17 cellular contexts compared by ENCODE assay signal in the genomic region with DNA sequence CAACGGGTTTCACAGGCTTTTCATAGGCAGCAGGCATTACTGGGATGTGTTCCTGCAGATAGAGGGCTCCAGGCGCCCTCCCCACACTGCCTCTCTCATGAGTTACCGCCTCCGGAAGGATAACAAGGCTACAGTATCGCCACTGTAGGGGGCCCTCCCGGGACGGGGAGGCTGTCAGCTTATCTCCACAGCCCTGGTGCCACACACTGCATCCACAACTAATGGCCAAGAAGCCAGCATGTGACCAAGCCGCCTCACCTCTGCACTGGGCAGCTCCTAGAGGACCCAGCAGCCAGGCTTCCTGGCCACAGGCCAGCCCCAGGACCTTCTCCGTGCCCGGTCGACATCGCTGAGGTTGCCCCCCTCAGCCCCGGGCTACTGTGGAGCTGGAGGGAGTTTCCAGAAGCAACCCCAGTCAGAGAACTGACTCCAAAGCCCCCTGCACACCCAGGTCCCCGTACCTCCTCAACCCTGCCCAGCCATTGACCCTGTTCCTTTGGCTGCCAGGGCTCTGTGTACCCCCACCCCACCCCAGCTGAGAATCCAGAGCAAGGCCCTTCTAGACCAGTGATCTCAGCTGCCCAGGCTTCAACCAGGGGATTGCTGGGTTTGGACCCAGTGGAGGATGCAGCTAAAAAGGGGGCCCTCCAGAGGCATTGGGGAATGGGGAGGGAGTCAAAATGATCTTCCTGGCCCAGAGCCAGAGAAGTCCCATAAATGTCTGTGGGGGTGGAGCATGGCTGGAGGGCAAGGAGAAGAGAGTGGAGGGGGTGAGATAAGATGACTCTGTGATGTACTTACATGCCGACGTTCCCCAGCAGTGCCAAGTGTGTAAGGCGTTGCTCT. TPM values are rescaled to one million over a fixed set of nuclear protein-coding genes. Genes with fewer than 3 reads are reported as not detected.
DNase-seq lines count a peak whose midpoint lies in the region; ATAC-seq, FAIRE-seq and TF ChIP-seq lines count a peak whose summit lies in the region.
"Had no signal": no experiment of that assay in that cellular context is flagged by ENCODE, and none has a peak within 500 bp of the region (broad histone marks: within the 10 kb centered on the region; RNA-seq: fewer than 3 reads in every experiment).

No MANE protein-coding gene starts in this region.

- FAIRE-seq in astrocyte (lab: Jason Lieb, UNC): no peak

- no peaks in the 10 kb centered on the region for H3K9me2 ChIP-seq in hepatocyte (replicated peaks; ENCODE audit: insufficient read depth)

- CTCF ChIA-PET in Caco-2 (lab: Charles Lee): interaction anchor here (0.6 kb wide), 1 partner anchor 67 kb away, joined by 6 read pairs; no protein-coding TSS in a partner anchor

- no peaks in the 10 kb centered on the region for H4K20me1 ChIP-seq in astrocyte (ENCODE audit: insufficient read depth, low read length)
- no peaks in the 10 kb centered on the region for H4K20me1 ChIP-seq in hepatocyte (ENCODE audit: insufficient read depth, poor library complexity, severe bottlenecking)

- H3K4me3 Mint-ChIP-seq in stimulated activated naive CD8-positive, alpha-beta T cell treated with anti-CD3 and anti-CD28 coated beads, Interleukin-15, amount 100 ng/mL, for 72 hours: no peak overlapping the region
- H3K4me3 Mint-ChIP-seq in astrocyte (ENCODE audit: unreplicated experiment) (no peak overlapping the region), Caco-2 (ENCODE audit: unreplicated experiment) (no peak overlapping the region)
- H3K4me3 Mint-ChIP-seq: activated T-helper 17 cell treated with anti-CD3 and anti-CD28 coated beads, Interleukin-2, amount 50 U/mL, for 72 hours; immature natural killer cell; nephron progenitor cell had no signal

- TF ChIP-seq CTCF in astrocyte (IDR thresholded peaks at IDR 0.05; ENCODE audit: insufficient read depth, low read depth, low read length) (no peak), hepatocyte (IDR thresholded peaks at IDR 0.05; ENCODE audit: poor library complexity) (peak; percentile 16), Caco-2 (IDR thresholded peaks at IDR 0.05; ENCODE audit: insufficient read depth in 1 of 2, low read depth in 1 of 2, low read length in 1 of 2, severe bottlenecking in 1 of 2, unreplicated experiment in 1 of 2) (no peak)

- H3K79me2 ChIP-seq in astrocyte (ENCODE audit: insufficient read depth, low read length) (no peaks in the 10 kb centered on the region), hepatocyte (no peaks in the 10 kb centered on the region)

- H2AFZ ChIP-seq in astrocyte (ENCODE audit: low read depth, low read length) (peak overlapping the region; percentile 45), hepatocyte (peak overlapping the region; percentile 15)

- H3K4me3 ChIP-seq in astrocyte (ENCODE audit: insufficient read depth, low read depth, low read length) (no peak overlapping the region), hepatocyte (no peak overlapping the region), Caco-2 (ENCODE audit: low read depth, low read length) (no peak overlapping the region)
- H3K4me3 ChIP-seq: esophagus muscularis mucosa, SJSA1 had no signal

- ATAC-seq in stimulated activated naive CD8-positive, alpha-beta T cell treated with anti-CD3 and anti-CD28 coated beads, Interleukin-15, amount 100 ng/mL, for 72 hours: peak; percentile 22
- no peak for ATAC-seq in stimulated activated naive CD8-positive, alpha-beta T cell treated with anti-CD3 and anti-CD28 coated beads, Interleukin-15, Interleukin-2, amounts not matched to agents 100 U/mL and 50 U/mL, for 24 hours
- ATAC-seq in HG03095 (IDR thresholded peaks at IDR 0.05; ENCODE audit: unreplicated experiment) (no peak), GM18867 (IDR thresholded peaks at IDR 0.05; ENCODE audit: unreplicated experiment) (no peak)
- ATAC-seq: activated T-helper 17 cell treated with anti-CD3 and anti-CD28 coated beads, Interleukin-2, amount 50 U/mL, for 72 hours had no signal

- no peak for DNase-seq in stimulated activated naive CD8-positive, alpha-beta T cell treated with anti-CD3 and anti-CD28 coated beads, Interleukin-15, amount 100 ng/mL, for 72 hours
- no peak for DNase-seq in stimulated activated naive CD8-positive, alpha-beta T cell treated with anti-CD3 and anti-CD28 coated beads, Interleukin-15, Interleukin-2, amounts not matched to agents 100 U/mL and 50 U/mL, for 24 hours
- no peak for DNase-seq in astrocyte (ENCODE audit: low read depth)
- no peak for DNase-seq in hepatocyte (ENCODE audit: low spot score)
- DNase-seq in cerebellum (ENCODE audit: low spot score): no peak
- no peak for DNase-seq in Caco-2
- DNase-seq: activated CD4-positive, alpha-beta T cell treated with anti-CD3 and anti-CD28 coated beads for 4 hours; DMS79; immature natural killer cell; Kasumi-1; nephron progenitor cell had no signal

- intact Hi-C loops in Caco-2 (cut with micrococcal nuclease; ENCODE audit: unreplicated experiment): no loop called here

- no peaks in the 10 kb centered on the region for H3K9me3 Mint-ChIP-seq in stimulated activated naive CD8-positive, alpha-beta T cell treated with anti-CD3 and anti-CD28 coated beads, Interleukin-15, amount 100 ng/mL, for 72 hours
- H3K9me3 Mint-ChIP-seq in astrocyte (ENCODE audit: unreplicated experiment): peaks cover 3% of the 10 kb centered on the region
- no peaks in the 10 kb centered on the region for H3K9me3 Mint-ChIP-seq in Caco-2 (ENCODE audit: unreplicated experiment)
- H3K9me3 Mint-ChIP-seq: activated T-helper 17 cell treated with anti-CD3 and anti-CD28 coated beads, Interleukin-2, amount 50 U/mL, for 72 hours; immature natural killer cell; nephron progenitor cell had no signal

- H3K36me3 ChIP-seq in astrocyte (ENCODE audit: insufficient read depth, low read length): no peaks in the 10 kb centered on the region
- no peaks in the 10 kb centered on the region for H3K36me3 ChIP-seq in hepatocyte (replicated peaks; ENCODE audit: insufficient read depth, low read depth)
- no peaks in the 10 kb centered on the region for H3K36me3 ChIP-seq in Caco-2 (ENCODE audit: control insufficient read depth, insufficient read depth, low read length)
- H3K36me3 ChIP-seq: esophagus muscularis mucosa, SJSA1 had no signal

- H3K9me3 ChIP-seq in astrocyte (ENCODE audit: insufficient read depth, low read depth, low read length): no peaks in the 10 kb centered on the region
- no peaks in the 10 kb centered on the region for H3K9me3 ChIP-seq in hepatocyte (ENCODE audit: low read depth)
- H3K9me3 ChIP-seq in Caco-2: no peaks in the 10 kb centered on the region
- H3K9me3 ChIP-seq: esophagus muscularis mucosa, SJSA1 had no signal

- H3K9ac ChIP-seq in astrocyte (ENCODE audit: low read length): no peak overlapping the region

- WGBS in hepatocyte (ENCODE audit: low lambda C conversion rate, missing lambda C conversion rate): 48% methylated on average over 17 of the region's 17 CpGs

- POLR2A ChIA-PET in Caco-2 (lab: Charles Lee): no interaction called here

- peaks cover 24% of the 10 kb centered on the region for H3K4me1 ChIP-seq in astrocyte (ENCODE audit: insufficient read depth, low read length)
- peaks cover 23% of the 10 kb centered on the region for H3K4me1 ChIP-seq in hepatocyte (ENCODE audit: insufficient read depth)
- peaks cover 6% of the 10 kb centered on the region for H3K4me1 ChIP-seq in Caco-2

- peaks cover 17% of the 10 kb centered on the region for H3K4me1 Mint-ChIP-seq in stimulated activated naive CD8-positive, alpha-beta T cell treated with anti-CD3 and anti-CD28 coated beads, Interleukin-15, amount 100 ng/mL, for 72 hours
- H3K4me1 Mint-ChIP-seq in astrocyte (ENCODE audit: low read depth, unreplicated experiment) (peaks cover 20% of the 10 kb centered on the region), Caco-2 (ENCODE audit: low read depth, unreplicated experiment) (peaks cover 15% of the 10 kb centered on the region)
- H3K4me1 Mint-ChIP-seq: activated T-helper 17 cell treated with anti-CD3 and anti-CD28 coated beads, Interleukin-2, amount 50 U/mL, for 72 hours had no signal

- peak overlapping the region in 1 of 2 donors; percentile 42 for H3K27ac Mint-ChIP-seq in stimulated activated naive CD8-positive, alpha-beta T cell treated with anti-CD3 and anti-CD28 coated beads, Interleukin-15, amount 100 ng/mL, for 72 hours
- H3K27ac Mint-ChIP-seq in astrocyte (ENCODE audit: unreplicated experiment) (no peak overlapping the region), Caco-2 (ENCODE audit: unreplicated experiment) (no peak overlapping the region)
- H3K27ac Mint-ChIP-seq: activated T-helper 17 cell treated with anti-CD3 and anti-CD28 coated beads, Interleukin-2, amount 50 U/mL, for 72 hours; immature natural killer cell; nephron progenitor cell had no signal

- H3K27me3 Mint-ChIP-seq in stimulated activated naive CD8-positive, alpha-beta T cell treated with anti-CD3 and anti-CD28 coated beads, Interleukin-15, amount 100 ng/mL, for 72 hours: peaks cover 31% of the 10 kb centered on the region
- H3K27me3 Mint-ChIP-seq in astrocyte (ENCODE audit: low read depth, unreplicated experiment) (peaks cover 17% of the 10 kb centered on the region), Caco-2 (ENCODE audit: insufficient read depth, unreplicated experiment) (no peaks in the 10 kb centered on the region)
- H3K27me3 Mint-ChIP-seq: activated T-helper 17 cell treated with anti-CD3 and anti-CD28 coated beads, Interleukin-2, amount 50 U/mL, for 72 hours had no signal

- no TSS peak for BruUV-seq in Caco-2 (replicated peaks; lab: Mats Ljungman, UMichigan)

- H3K27me3 ChIP-seq in astrocyte (ENCODE audit: insufficient read depth, low read length): peaks cover 2% of the 10 kb centered on the region
- H3K27me3 ChIP-seq in hepatocyte: no peaks in the 10 kb centered on the region
- H3K27me3 ChIP-seq in Caco-2 (replicated peaks; ENCODE audit: control insufficient read depth, insufficient read depth, low read length): no peaks in the 10 kb centered on the region
- H3K27me3 ChIP-seq: esophagus muscularis mucosa, SJSA1 had no signal

- H3K27ac ChIP-seq in astrocyte (ENCODE audit: low read depth, low read length) (no peak overlapping the region), hepatocyte (no peak overlapping the region)
- H3K27ac ChIP-seq: SJSA1 had no signal

- H3K4me2 ChIP-seq in astrocyte (ENCODE audit: low read length) (peak overlapping the region; percentile 40), hepatocyte (no peak overlapping the region)

- H3K36me3 Mint-ChIP-seq in astrocyte (ENCODE audit: low read depth, unreplicated experiment): no peaks in the 10 kb centered on the region
- H3K36me3 Mint-ChIP-seq in Caco-2 (ENCODE audit: insufficient read depth, unreplicated experiment): peaks cover 2% of the 10 kb centered on the region
- H3K36me3 Mint-ChIP-seq: immature natural killer cell had no signal

RNA-seq across cellular contexts. Expression of a gene that starts 45.0 kb away (rescaled TPM):
- 1.4 and 1.6 TPM in 2 replicates for total RNA-seq in astrocyte
- total RNA-seq in hepatocyte: 7.1 and 10.6 TPM in 2 replicates
- polyA plus RNA-seq in hepatocyte: 4.9 and 5.3 TPM in 2 replicates
- total RNA-seq in cerebellum: 10.3 TPM
- 32.1 and 34.7 TPM in 2 replicates for total RNA-seq in Caco-2 (2022)
- total RNA-seq: esophagus muscularis mucosa, ureter had no signal

RNA-seq across cellular contexts. Expression of a gene that starts 51.5 kb away (rescaled TPM):
- total RNA-seq in astrocyte: 34.9 and 35.0 TPM in 2 replicates
- 84.7 and 87.2 TPM in 2 replicates for total RNA-seq in hepatocyte
- 23.1 and 31.3 TPM in 2 replicates for polyA plus RNA-seq in hepatocyte
- 18.0 TPM for total RNA-seq in cerebellum
- 21.6 and 26.6 TPM in 2 replicates for total RNA-seq in Caco-2 (2022)
